Comparison of ENCODE assay signal across 8 cellular contexts in the genomic region with DNA sequence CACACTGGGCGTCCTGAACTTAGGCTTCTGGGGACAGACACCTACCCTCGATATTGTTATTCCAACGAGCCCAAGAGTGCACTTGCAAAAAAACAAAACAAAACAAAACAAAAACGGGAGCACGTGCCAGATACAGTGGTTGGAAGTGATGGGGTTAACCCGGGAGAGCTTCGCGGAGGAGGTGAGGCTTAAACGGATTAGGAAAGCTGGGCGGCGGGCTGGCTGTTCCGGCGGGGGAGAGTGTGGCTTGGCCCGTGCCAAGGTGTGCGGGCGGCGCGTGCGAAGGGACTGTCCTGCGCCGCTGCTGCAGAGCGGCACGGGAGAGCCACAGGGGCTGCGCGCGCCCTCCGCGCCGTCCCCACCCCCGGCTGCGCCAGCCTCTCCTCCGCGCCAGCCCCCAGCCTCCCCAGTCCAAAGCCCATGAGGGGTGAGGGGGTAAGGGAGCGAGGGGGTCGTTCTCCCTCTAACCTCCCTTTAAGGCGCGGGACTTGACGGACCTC. TPM values are rescaled to one million over a fixed set of nuclear protein-coding genes. Genes with fewer than 3 reads are reported as not detected.
DNase-seq lines count a peak whose midpoint lies in the region; ATAC-seq, FAIRE-seq and TF ChIP-seq lines count a peak whose summit lies in the region.

No MANE protein-coding gene starts in this region.

- no peak for FAIRE-seq in pancreas (lab: Jason Lieb, UNC)
- no peak for FAIRE-seq in GM12892 (lab: Jason Lieb, UNC)

- no peak for DNase-seq in GM12864 (ENCODE audit: low read depth)
- no peak for DNase-seq in Panc1 (ENCODE audit: low read depth, low spot score)
- no peak for DNase-seq in pancreas
- no peak for DNase-seq in GM12892 (ENCODE audit: insufficient read length)

- H3K4me3 ChIP-seq in GM12864 (ENCODE audit: low read depth, low read length) (peak overlapping the region; percentile 49), Panc1 (ENCODE audit: low read depth in 2 of 2, low read length in 2 of 2) (peak overlapping the region; percentile 41 to 51), pancreas (peak overlapping the region in 1 of 4 donors; percentile 32)

- POLR2A ChIA-PET in Panc1 (lab: Charles Lee) = interaction anchor here (0.5 kb wide), 1 partner anchor 8 kb away, joined by 3 read pairs; no protein-coding TSS in a partner anchor

- no peak for TF ChIP-seq POLR2A in GM12892 (IDR thresholded peaks at IDR 0.05; ENCODE audit: low read depth, low read length)

- WGBS in pancreas, 2 donors = 0 to 1% methylated on average over 24 to 38 of the region's 38 CpGs

- H3K9me3 ChIP-seq in Panc1 (ENCODE audit: control insufficient read depth, insufficient read depth, low read depth, low read length) (no peaks in the 10 kb centered on the region), pancreas (no peaks in the 10 kb centered on the region)

- H3K27me3 ChIP-seq in Panc1 (ENCODE audit: control insufficient read depth, insufficient read depth, low read length) = peaks cover 27% of the 10 kb centered on the region
- peaks cover 0 to 20% (median 0%) of the 10 kb centered on the region in 4 donors for H3K27me3 ChIP-seq in pancreas

- CTCF ChIA-PET in Panc1 (lab: Charles Lee) = interaction anchor here (0.7 to 2.0 kb wide), 2 partner anchors 16 to 54 kb away, joined by 4 read pairs; no protein-coding TSS in a partner anchor

- intact Hi-C loops in Panc1 (cut with micrococcal nuclease; ENCODE audit: unreplicated experiment) (no loop called here), pancreas (cut with DNase I) (no loop called here)

- in situ Hi-C loops in Panc1 (cut with HindIII; ENCODE audit: low pct_unique_long_range_greater_than_20kb, low sequenced_read_pairs) = no loop called here

- peaks cover 7% of the 10 kb centered on the region for H3K4me1 ChIP-seq in Panc1 (ENCODE audit: control insufficient read depth, insufficient read depth, low read length)
- H3K4me1 ChIP-seq in pancreas = peaks cover 0 to 6% (median 4%) of the 10 kb centered on the region in 3 donors

- H3K27ac ChIP-seq in Panc1 (ENCODE audit: low read length) (no peak overlapping the region), pancreas (no peak overlapping the region)

- ATAC-seq in Panc1 (peak; percentile 59), esophagus mucosa (peak; percentile 13), pancreas (peak; percentile 30 to 57 (median 49)), GM18517 (IDR thresholded peaks at IDR 0.05; ENCODE audit: unreplicated experiment) (no peak), HG03045 (IDR thresholded peaks at IDR 0.05; ENCODE audit: unreplicated experiment) (no peak), HG02588 (IDR thresholded peaks at IDR 0.05; ENCODE audit: unreplicated experiment) (no peak)

- TF ChIP-seq CTCF in GM12864 (IDR thresholded peaks at IDR 0.05; ENCODE audit: low read depth, low read length, missing control alignments) (no peak), Panc1 (IDR thresholded peaks at IDR 0.05) (no peak), pancreas (IDR thresholded peaks at IDR 0.05) (no peak)

- BruUV-seq in Panc1 (replicated peaks; lab: Mats Ljungman, UMichigan) = no TSS peak

- H3K36me3 ChIP-seq in Panc1 (ENCODE audit: control insufficient read depth, insufficient read depth, low read length) (no peaks in the 10 kb centered on the region), pancreas (no peaks in the 10 kb centered on the region)

RNA-seq across cellular contexts. Expression of a gene that starts 1.5 kb away (rescaled TPM):
- total RNA-seq in Panc1 (2021; ENCODE audit: unreplicated experiment) (0.59 TPM), esophagus mucosa (not detected), pancreas (under 1 TPM in 1 of 6 donors, not detected in 5; 0.12 TPM)
- 0.75 TPM for polyA plus RNA-seq in Panc1 (2012; ENCODE audit: insufficient read length)
- polyA plus RNA-seq in pancreas = under 1 TPM in 1 of 2 donors, not detected in 1; 0.15 TPM
- polyA plus RNA-seq in GM12892 (2012; ENCODE audit: missing spikeins) = not detected

RNA-seq across cellular contexts. Expression of a gene that starts 10.9 kb away (rescaled TPM):
- not detected for total RNA-seq in Panc1 (2021; ENCODE audit: unreplicated experiment)
- polyA plus RNA-seq in Panc1 (2012; ENCODE audit: insufficient read length) = not detected
- not detected for total RNA-seq in esophagus mucosa
- total RNA-seq in pancreas = under 1 TPM in 1 of 6 donors, not detected in 5; 0.06 TPM
- polyA plus RNA-seq in pancreas = under 1 TPM in 1 of 2 donors, not detected in 1; 0.34 TPM
- not detected for polyA plus RNA-seq in GM12892 (2012; ENCODE audit: missing spikeins)

RNA-seq across cellular contexts. Expression of a gene that starts 17.9 kb away (rescaled TPM):
- total RNA-seq in Panc1 (2021; ENCODE audit: unreplicated experiment) (0.21 TPM), esophagus mucosa (0.16 TPM), pancreas (1 to 10 TPM in 1 of 6 donors, under 1 TPM in 5; 0.08 to 1.1 (median 0.33) TPM)
- 0.24 TPM for polyA plus RNA-seq in Panc1 (2012; ENCODE audit: insufficient read length)
- polyA plus RNA-seq in pancreas = under 1 TPM; 0.27 to 0.31 TPM
- polyA plus RNA-seq in GM12892 (2012; ENCODE audit: missing spikeins) = not detected

RNA-seq across cellular contexts. Expression of a gene that starts 43.9 kb away (rescaled TPM):
- total RNA-seq in Panc1 (2021; ENCODE audit: unreplicated experiment) (4.4 TPM), esophagus mucosa (0.56 TPM), pancreas (1 to 10 TPM in 1 of 6 donors, under 1 TPM in 5; 0.51 to 1.0 (median 0.76) TPM)
- polyA plus RNA-seq in Panc1 (2012; ENCODE audit: insufficient read length) = 5.4 TPM
- polyA plus RNA-seq in pancreas = 1 to 10 TPM; 2.7 to 4.6 TPM
- 0.49 TPM for polyA plus RNA-seq in GM12892 (2012; ENCODE audit: missing spikeins)

RNA-seq across cellular contexts. Expression of a gene that starts 47.1 kb away (rescaled TPM):
- total RNA-seq in Panc1 (2021; ENCODE audit: unreplicated experiment) = 76.7 TPM
- polyA plus RNA-seq in Panc1 (2012; ENCODE audit: insufficient read length) = 136 TPM
- 26.7 TPM for total RNA-seq in esophagus mucosa
- total RNA-seq in pancreas = 10 to 100 TPM in 5 of 6 donors, 1 to 10 TPM in 1; 9.6 to 23.4 (median 14.7) TPM
- 10 to 100 TPM; 17.5 to 24.6 TPM for polyA plus RNA-seq in pancreas
- polyA plus RNA-seq in GM12892 (2012; ENCODE audit: missing spikeins) = 32.7 TPM

Comparison
In these comparisons a context has a peak if more than half of its experiments do, and no peak if none do; other contexts are left out.
1. ATAC-seq: peak in Panc1 (single experiment), esophagus mucosa (single experiment) and pancreas (4 of 4); none in GM18517 (single experiment), HG03045 (single experiment) and HG02588 (single experiment).